In genomic region chr12:12266873-12267634, GRCh38 we compare ENCODE assay signal across 8 cellular contexts. TPM values are rescaled to one million over a fixed set of nuclear protein-coding genes. Genes with fewer than 3 reads are reported as not detected.
DNase-seq lines count a peak whose midpoint lies in the region; ATAC-seq and TF ChIP-seq lines count a peak whose summit lies in the region.

Gene LRP6 (minus strand): TSS chr12:12267044. CDS start chr12:12266735, 309 bp downstream.

- H3K9ac ChIP-seq in colonic mucosa (ENCODE audit: low read depth in 2 of 2, low read length in 2 of 2), result peak within 1 kb of the TSS; percentile 86 to 95

- no peaks in the 10 kb centered on the region for H3K27me3 ChIP-seq in AG04450 (ENCODE audit: control insufficient read depth, insufficient read depth, low read length)
- no peaks in the 10 kb centered on the region for H3K27me3 ChIP-seq in colonic mucosa
- H3K27me3 ChIP-seq in layer of hippocampus (ENCODE audit: control insufficient read depth, insufficient read depth, low read length), result no peaks in the 10 kb centered on the region

- H3K4me1 ChIP-seq in colonic mucosa, result peaks cover 4% of the 10 kb centered on the region

- no peaks in the 10 kb centered on the region for H3K36me3 ChIP-seq in colonic mucosa

- H3K4me3 ChIP-seq in AG04450 (ENCODE audit: low read depth, low read length), result peak within 1 kb of the TSS; percentile 99
- H3K4me3 ChIP-seq in colonic mucosa, result peak within 1 kb of the TSS; percentile 71

- POLR2A ChIA-PET in AG04450 (lab: Yijun Ruan, JAX), result interaction anchor here (0.5 to 1.5 kb wide), 27 partner anchors 9 to 471 kb away, joined by 3 to 18 read pairs (median 4); partner anchors contain the start of gene BORCS5

- peak; percentile 91 for DNase-seq in AG04450 (ENCODE audit: low read depth, low spot score)
- DNase-seq in NCI-H345 treated with DMSO at 0.1 percent for 48 hours (lab: John Stamatoyannopoulos, UW; ENCODE audit: unreplicated experiment), result peak; percentile 89
- DNase-seq in activated CD4-positive, alpha-beta T cell treated with anti-CD3 and anti-CD28 coated beads for 48 hours, result peak; percentile 88
- peak; percentile 88 for DNase-seq in colonic mucosa
- DNase-seq in stimulated activated CD4-positive, alpha-beta T cell treated with anti-CD3 and anti-CD28 coated beads, Interleukin-1b, Interleukin-23, amount 100 ng/mL, for 1 hour (ENCODE audit: low read depth in 2 of 2), result peak; percentile 41 to 67

- TF ChIP-seq CTCF in AG04450 (IDR thresholded peaks at IDR 0.05; ENCODE audit: low read depth, low read length) (no peak), colonic mucosa (IDR thresholded peaks at IDR 0.05) (no peak)

- H3K27ac ChIP-seq in AG04450 (ENCODE audit: low read depth, low read length) (peak within 1 kb of the TSS; percentile 100), colonic mucosa (peak within 1 kb of the TSS; percentile 91), layer of hippocampus (ENCODE audit: low read depth, low read length) (peak within 1 kb of the TSS; percentile 97)

- ATAC-seq in GM19035 (IDR thresholded peaks at IDR 0.05; ENCODE audit: unreplicated experiment), result peak; percentile 84
- peak; percentile 92 for ATAC-seq in HG03342 (IDR thresholded peaks at IDR 0.05; ENCODE audit: unreplicated experiment)

- intact Hi-C loops in colonic mucosa (cut with DNase I), result no loop called here

- CTCF ChIA-PET in AG04450 (lab: Charles Lee), result interaction anchor here (0.6 to 0.9 kb wide), 3 partner anchors 28 to 60 kb away, joined by 3 to 5 read pairs (median 4); no protein-coding TSS in a partner anchor

- H3K9me3 ChIP-seq in AG04450 (ENCODE audit: control insufficient read depth, insufficient read depth, low read length) (no peaks in the 10 kb centered on the region), colonic mucosa (no peaks in the 10 kb centered on the region)

RNA-seq across cellular contexts. Expression of gene LRP6, which starts in this region (rescaled TPM):
- 18.4 and 21.2 TPM in 2 replicates for polyA plus RNA-seq in AG04450 (2011; rRNA removed)
- 145 and 160 TPM in 2 replicates for polyA minus RNA-seq in AG04450 (2011; rRNA and poly(A)+ RNA removed)
- 10 to 100 TPM; 26.2 to 37.9 TPM for total RNA-seq in colonic mucosa

Comparison
In these comparisons a context has a peak if more than half of its experiments do, and no peak if none do; other contexts are left out.
1. Peak in every context shown above with its lines: DNase-seq, ATAC-seq, H3K4me3 ChIP-seq and H3K27ac ChIP-seq.